9 cellular contexts compared by ENCODE assay signal in the genomic region with DNA sequence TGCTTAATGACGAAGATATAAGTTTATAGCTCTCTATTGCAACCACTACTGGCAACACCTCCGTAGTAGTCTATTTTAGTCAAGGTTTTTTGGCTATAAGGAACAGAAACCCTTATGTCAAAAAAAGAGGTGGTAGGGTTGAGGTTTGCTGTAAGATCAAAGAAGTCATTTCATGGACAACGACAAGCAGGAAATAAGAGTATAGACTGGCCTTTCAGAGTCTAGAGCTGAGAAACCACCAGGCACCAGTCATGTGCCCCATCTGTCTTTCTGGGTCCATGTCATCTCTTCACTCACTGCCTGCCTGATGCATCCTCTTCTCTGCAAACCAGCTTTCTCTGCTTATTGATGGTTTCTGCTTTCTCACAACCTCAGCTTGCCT. TPM values are rescaled to one million over a fixed set of nuclear protein-coding genes. Genes with fewer than 3 reads are reported as not detected.
DNase-seq lines count a peak whose midpoint lies in the region; ATAC-seq, FAIRE-seq and TF ChIP-seq lines count a peak whose summit lies in the region.
"Had no signal": no experiment of that assay in that cellular context is flagged by ENCODE, and none has a peak within 500 bp of the region (broad histone marks: within the 10 kb centered on the region; RNA-seq: fewer than 3 reads in every experiment).

No MANE protein-coding gene starts in this region.

- peak overlapping the region; percentile 17 for H3K18ac ChIP-seq in IMR-90 (ENCODE audit: low read depth, low read length)

- TF ChIP-seq RAD21 in IMR-90 (IDR thresholded peaks at IDR 0.05; ENCODE audit: low read length): no peak

- no peak overlapping the region for H2BK5ac ChIP-seq in IMR-90 (ENCODE audit: low read depth, low read length, poor library complexity, severe bottlenecking)

- 0 out of 2 replicates have a peak overlapping the region, but pooled peaks have one; percentile 64 for H2BK20ac ChIP-seq in IMR-90 (ENCODE audit: low read depth, low read length)

- H3F3A ChIP-seq in GM23338 (replicated peaks; ENCODE audit: low read depth): no peaks in the 10 kb centered on the region

- H3K9ac ChIP-seq in IMR-90 (ENCODE audit: low read depth, low read length): no peak overlapping the region

- no peak overlapping the region for H3K4me2 ChIP-seq in IMR-90 (ENCODE audit: low read depth, low read length)
- H3K4me2 ChIP-seq in hepatocyte: peak overlapping the region; percentile 11
- no peak overlapping the region for H3K4me2 ChIP-seq in GM23338

- H2BK120ac ChIP-seq in IMR-90 (ENCODE audit: low read depth, low read length): peak overlapping the region; percentile 70; the same call in 1 of the 2 replicates

- peak overlapping the region; percentile 17 for H3K4ac ChIP-seq in IMR-90 (ENCODE audit: low read depth, low read length)

- TF ChIP-seq CTCF in IMR-90 (conservative IDR thresholded peaks at IDR 0.05; ENCODE audit: low read depth, low read length) (no peak), hepatocyte (IDR thresholded peaks at IDR 0.05; ENCODE audit: poor library complexity) (no peak), GM23338 (conservative IDR thresholded peaks at IDR 0.05; ENCODE audit: low read depth in 2 of 2) (no peak), D721Med (IDR thresholded peaks at IDR 0.05; ENCODE audit: insufficient read depth, missing control alignments) (no peak)

- no peak overlapping the region for H2AK9ac ChIP-seq in IMR-90 (replicated peaks; ENCODE audit: low read depth, low read length, poor library complexity)

- H2BK15ac ChIP-seq in IMR-90 (ENCODE audit: low read depth, low read length): peak overlapping the region; percentile 94

- dilution Hi-C loops in IMR-90 (cut with HindIII; ENCODE audit: low sequenced_read_pairs, unreplicated experiment): no loop called here

- H3K9me3 ChIP-seq in IMR-90 (ENCODE audit: control insufficient read depth, insufficient read depth, low read length) (no peaks in the 10 kb centered on the region; the same call in 1 of the 2 replicates), hepatocyte (ENCODE audit: low read depth) (no peaks in the 10 kb centered on the region)

- WGBS in IMR-90 (ENCODE audit: extremely low coverage in 2 of 2, insufficient read length in 1 of 2), 2 experiments: no CpG with 5 or more reads among the region's 3 CpGs
- 68% methylated on average over 3 of the region's 3 CpGs for WGBS in hepatocyte (ENCODE audit: low lambda C conversion rate, missing lambda C conversion rate)

- H3K4me1 ChIP-seq in IMR-90 (ENCODE audit: control insufficient read depth, insufficient read depth, low read length): peaks cover 21% of the 10 kb centered on the region
- H3K4me1 ChIP-seq in hepatocyte (ENCODE audit: insufficient read depth): peaks cover 9% of the 10 kb centered on the region
- H3K4me1 ChIP-seq in GM23338 (ENCODE audit: insufficient read depth): no peaks in the 10 kb centered on the region

- no peak overlapping the region for H3K4me3 Mint-ChIP-seq in GM23338

- H3K9me1 ChIP-seq in IMR-90 (ENCODE audit: insufficient read depth, low read length): peaks cover 15% of the 10 kb centered on the region

- H3K79me2 ChIP-seq in hepatocyte (no peaks in the 10 kb centered on the region), GM23338 (replicated peaks; ENCODE audit: insufficient read depth) (no peaks in the 10 kb centered on the region)

- H4K5ac ChIP-seq in IMR-90 (ENCODE audit: low read depth, low read length): no peak overlapping the region

- ATAC-seq in GM18508 (IDR thresholded peaks at IDR 0.05; ENCODE audit: insufficient read depth, unreplicated experiment) (peak; percentile 93), GM21529 (IDR thresholded peaks at IDR 0.05; ENCODE audit: unreplicated experiment) (peak; percentile 96), IMR-90 (ENCODE audit: low read depth) (no peak), GM23338 (no peak)

- POLR2A ChIA-PET in IMR-90 (lab: Charles Lee; ENCODE audit: unreplicated experiment): no interaction called here

- H3K27me3 ChIP-seq in IMR-90 (ENCODE audit: control insufficient read depth, insufficient read depth, low read length) (no peaks in the 10 kb centered on the region), hepatocyte (no peaks in the 10 kb centered on the region), GM23338 (ENCODE audit: insufficient read depth) (no peaks in the 10 kb centered on the region)

- peaks cover 5% of the 10 kb centered on the region for H3K27me3 Mint-ChIP-seq in GM23338 (ENCODE audit: insufficient read depth, low read depth, poor library complexity)

- DNase-seq in IMR-90: no peak
- no peak for DNase-seq in hepatocyte (ENCODE audit: low spot score)
- DNase-seq in KG1 (lab: John Stamatoyannopoulos, UW): no peak
- no peak for DNase-seq in GM23338 (ENCODE audit: low spot score)
- no peak for DNase-seq in frontal cortex (ENCODE audit: low spot score in 2 of 2)
- no peak for DNase-seq in D721Med (ENCODE audit: insufficient read length, low spot score)
- DNase-seq: hypothalamus had no signal

- in situ Hi-C loops in IMR-90 (cut with MboI; ENCODE audit: low sequenced_read_pairs): no loop called here

- FAIRE-seq in frontal cortex (lab: Jason Lieb, UNC) (no peak), D721Med (lab: Jason Lieb, UNC) (no peak)

- H3K4me1 Mint-ChIP-seq in GM23338: no peaks in the 10 kb centered on the region

- H3K27ac ChIP-seq in IMR-90 (ENCODE audit: insufficient read depth, low read length): no peak overlapping the region
- peak overlapping the region; percentile 24 for H3K27ac ChIP-seq in hepatocyte
- H3K27ac ChIP-seq in GM23338 (ENCODE audit: low read depth): no peak overlapping the region

- CTCF ChIA-PET in IMR-90 (lab: Yijun Ruan, JAX): no interaction called here

- BruUV-seq in IMR-90 (replicated peaks; lab: Mats Ljungman, UMichigan): no TSS peak

- no peaks in the 10 kb centered on the region for H3K36me3 Mint-ChIP-seq in GM23338 (ENCODE audit: low read depth)

- intact Hi-C loops in IMR-90 (cut with micrococcal nuclease): no loop called here

- no peak overlapping the region for H3K27ac Mint-ChIP-seq in GM23338

- H3K4me3 ChIP-seq in IMR-90 (ENCODE audit: insufficient read depth, low read depth, low read length) (no peak overlapping the region), hepatocyte (no peak overlapping the region), GM23338 (no peak overlapping the region)

- peaks cover 0 to 5% of the 10 kb centered on the region in 2 experiments; a peak in 1 of 4 replicates for H3K79me1 ChIP-seq in IMR-90 (ENCODE audit: low read depth in 1 of 2, low read length in 2 of 2)

- H2AK5ac ChIP-seq in IMR-90 (ENCODE audit: low read depth, low read length): peak overlapping the region; percentile 76

- no peak overlapping the region for H3K56ac ChIP-seq in IMR-90 (ENCODE audit: extremely low read depth, insufficient read depth, low read length)

- H3K36me3 ChIP-seq in IMR-90 (ENCODE audit: control insufficient read depth, insufficient read depth, low read length) (no peaks in the 10 kb centered on the region), hepatocyte (replicated peaks; ENCODE audit: insufficient read depth, low read depth) (no peaks in the 10 kb centered on the region), GM23338 (ENCODE audit: insufficient read depth) (no peaks in the 10 kb centered on the region)

- peak overlapping the region in 1 of 2 experiments; percentile 20; a peak in 1 of 4 replicates for H4K8ac ChIP-seq in IMR-90 (ENCODE audit: low read depth in 2 of 2, low read length in 2 of 2)

- H4K91ac ChIP-seq in IMR-90 (ENCODE audit: insufficient read depth, low read depth, low read length): peak overlapping the region; percentile 26; the same call in 1 of the 2 replicates

- H3K9me2 ChIP-seq in hepatocyte (replicated peaks; ENCODE audit: insufficient read depth): no peaks in the 10 kb centered on the region
- H3K9me2 ChIP-seq in GM23338 (ENCODE audit: insufficient read depth): 0 out of 2 replicates have a peak, but pooled peaks cover 5% of the 10 kb centered on the region

- H4K20me1 ChIP-seq in IMR-90 (ENCODE audit: insufficient read depth, low read length) (no peaks in the 10 kb centered on the region), hepatocyte (ENCODE audit: insufficient read depth, poor library complexity, severe bottlenecking) (no peaks in the 10 kb centered on the region), GM23338 (replicated peaks; ENCODE audit: insufficient read depth) (no peaks in the 10 kb centered on the region)

- TF ChIP-seq POLR2A in IMR-90 (IDR thresholded peaks at IDR 0.05; ENCODE audit: low read depth, low read length): no peak

- H3K23ac ChIP-seq in IMR-90 (ENCODE audit: low read depth, low read length): 0 out of 2 replicates have a peak overlapping the region, but pooled peaks have one; percentile 28

- H3K14ac ChIP-seq in IMR-90 (replicated peaks; ENCODE audit: low read depth, low read length): peak overlapping the region; percentile 90

- H2AFZ ChIP-seq in IMR-90 (replicated peaks; ENCODE audit: low read length, poor library complexity) (no peak overlapping the region), hepatocyte (no peak overlapping the region), GM23338 (no peak overlapping the region)

- H3K9me3 Mint-ChIP-seq in GM23338: no peaks in the 10 kb centered on the region

TF ChIP-seq in IMR-90, 13 proteins besides CTCF, POLR2A, EP300 and RAD21 (continues in another document):
- TF ChIP-seq FOS (IDR thresholded peaks at IDR 0.05; ENCODE audit: low read depth, low read length): no peak
- TF ChIP-seq RCOR1 (IDR thresholded peaks at IDR 0.05; ENCODE audit: insufficient replicate concordance, low read length): no peak
- TF ChIP-seq MXI1 (IDR thresholded peaks at IDR 0.05; ENCODE audit: borderline replicate concordance, low read depth, low read length): no peak
- no peak for TF ChIP-seq BHLHE40 (IDR thresholded peaks at IDR 0.05; ENCODE audit: low read depth, low read length)

TF ChIP-seq in GM23338, 12 proteins besides CTCF, POLR2A, EP300 and RAD21 (continues in another document):
- TF ChIP-seq EZH2 (IDR thresholded peaks at IDR 0.05; ENCODE audit: low read depth, unreplicated experiment): no peak
- TF ChIP-seq POLR2AphosphoS5 (IDR thresholded peaks at IDR 0.05; ENCODE audit: low read depth): no peak
- TF ChIP-seq, protein P1, sequence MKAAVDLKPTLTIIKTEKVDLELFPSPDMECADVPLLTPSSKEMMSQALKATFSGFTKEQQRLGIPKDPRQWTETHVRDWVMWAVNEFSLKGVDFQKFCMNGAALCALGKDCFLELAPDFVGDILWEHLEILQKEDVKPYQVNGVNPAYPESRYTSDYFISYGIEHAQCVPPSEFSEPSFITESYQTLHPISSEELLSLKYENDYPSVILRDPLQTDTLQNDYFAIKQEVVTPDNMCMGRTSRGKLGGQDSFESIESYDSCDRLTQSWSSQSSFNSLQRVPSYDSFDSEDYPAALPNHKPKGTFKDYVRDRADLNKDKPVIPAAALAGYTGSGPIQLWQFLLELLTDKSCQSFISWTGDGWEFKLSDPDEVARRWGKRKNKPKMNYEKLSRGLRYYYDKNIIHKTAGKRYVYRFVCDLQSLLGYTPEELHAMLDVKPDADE (IDR thresholded peaks at IDR 0.05): no peak

RNA-seq across cellular contexts. Expression of a gene that starts 42.7 kb away (rescaled TPM):
- 3,217 and 4,071 TPM in 2 replicates for total RNA-seq in IMR-90 (2012; rRNA removed)
- 1,562 and 1,711 TPM in 2 replicates for polyA plus RNA-seq in IMR-90 (2012; rRNA removed)
- polyA plus RNA-seq in IMR-90 (2012; cell fraction: cytosol; rRNA removed): 567 and 904 TPM in 2 replicates
- polyA plus RNA-seq in IMR-90 (2012; cell fraction: nucleus; rRNA removed; ENCODE audit: low replicate concordance): 2,496 and 5,799 TPM in 2 replicates
- 191 and 220 TPM in 2 replicates for total RNA-seq in hepatocyte
- 82.9 and 105 TPM in 2 replicates for polyA plus RNA-seq in hepatocyte
- total RNA-seq in GM23338 (2014; rRNA removed; shearing (Covaris generic)): 81.3 and 81.9 TPM in 2 replicates
- polyA plus RNA-seq in GM23338 (2016; fragmentation: Nextera tagmentation; extraction: Ambion mirVana): 14.2 and 21.7 TPM in 2 replicates
- 57.1 TPM for total RNA-seq in frontal cortex

Comparison
In these comparisons a context has a peak if more than half of its experiments do, and no peak if none do; other contexts are left out.
1. ATAC-seq: peak in GM18508 (single experiment) and GM21529 (single experiment); none in IMR-90 (single experiment) and GM23338 (single experiment).
2. RNA of a gene that starts 42.7 kb away (total RNA-seq): 3,217 to 4,071 TPM in IMR-90; 191 to 220 TPM in hepatocyte, 81.3 to 81.9 TPM in GM23338 and 57.1 TPM in frontal cortex (single experiment); every median in the first group is over 10 times any median in the second.